ENCODE assay signal across 26 cellular contexts in the genomic region with DNA sequence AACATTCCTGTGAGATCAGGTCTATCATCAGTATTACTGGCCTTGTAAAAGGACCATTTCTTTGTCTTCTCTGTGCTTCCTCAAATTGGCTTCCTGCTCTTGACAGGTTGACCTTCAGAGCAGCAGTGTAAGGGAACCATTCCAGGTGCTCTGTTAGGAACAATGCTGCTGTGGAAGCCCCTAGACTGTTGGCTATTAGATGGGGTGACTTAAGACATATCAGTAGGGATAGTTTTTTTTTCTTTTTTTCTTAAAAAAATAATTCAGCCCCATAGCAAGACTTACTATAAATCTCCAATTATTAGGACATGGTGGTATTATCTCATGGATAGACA.
"Had no signal": no experiment of that assay in that cellular context is flagged by ENCODE, and none has a peak within 500 bp of the region (broad histone marks: within the 10 kb centered on the region; RNA-seq: fewer than 3 reads in every experiment).

No MANE protein-coding gene starts in this region.

- H3K27me3 ChIP-seq: body of pancreas, gastrocnemius medialis, pancreas, sigmoid colon, suprapubic skin, tibial artery had no signal

- H3K4me3 Mint-ChIP-seq: activated CD4-positive, alpha-beta T cell treated with anti-CD3 and anti-CD28 coated beads for 36 hours; activated naive CD8-positive, alpha-beta T cell; activated T-cell treated with anti-CD3 and anti-CD28 coated beads, Interleukin-2, amount 50 U/mL, for 72 hours; mesothelial cell of epicardium; naive B cell; nephron progenitor cell; stimulated activated memory B cell treated with anti-CD40 and anti-IgM and Interleukin-4, amounts not matched to agents 10 μg/mL and 1 μg/mL and 100 μg/mL, for 72 hours; T-cell had no signal

- H3K27ac ChIP-seq: body of pancreas, gastrocnemius medialis, pancreas, psoas muscle, sigmoid colon, suprapubic skin, tibial artery had no signal

- H3K9me3 Mint-ChIP-seq: activated T-cell treated with anti-CD3 and anti-CD28 coated beads, Interleukin-2, amount 50 U/mL, for 72 hours; mesothelial cell of epicardium; naive B cell; nephron progenitor cell; stimulated activated memory B cell treated with anti-CD40 and anti-IgM and Interleukin-4, amounts not matched to agents 10 μg/mL and 1 μg/mL and 100 μg/mL, for 72 hours; T-cell had no signal

- H3K36me3 ChIP-seq: gastrocnemius medialis had no signal

- H3K4me1 ChIP-seq: body of pancreas, gastrocnemius medialis, pancreas, psoas muscle, sigmoid colon, suprapubic skin, tibial artery had no signal

- H3K4me1 Mint-ChIP-seq: activated CD4-positive, alpha-beta T cell treated with anti-CD3 and anti-CD28 coated beads for 36 hours; mesothelial cell of epicardium; nephron progenitor cell; T-cell had no signal

- ATAC-seq: activated CD4-positive, alpha-beta T cell treated with anti-CD3 and anti-CD28 coated beads for 36 hours; activated T-cell treated with anti-CD3 and anti-CD28 coated beads, Interleukin-2, amount 50 U/mL, for 72 hours; body of pancreas; gastrocnemius medialis; psoas muscle; stimulated activated memory B cell treated with anti-CD40 and anti-IgM and Interleukin-4, amounts not matched to agents 10 μg/mL and 1 μg/mL and 100 μg/mL, for 72 hours; T-cell had no signal

- H3K9me3 ChIP-seq: body of pancreas, gastrocnemius medialis, pancreas, psoas muscle, sigmoid colon, suprapubic skin, tibial artery had no signal

- DNase-seq: activated CD4-positive, alpha-beta T cell treated with anti-CD3 and anti-CD28 coated beads for 36 hours; activated CD4-positive, alpha-beta T cell treated with anti-CD3 and anti-CD28 coated beads, Interleukin-2, amount 50 U/mL, for 4 hours; activated CD4-positive, CD25-positive, alpha-beta regulatory T cell; activated naive CD4-positive, alpha-beta T cell; activated T-cell treated with anti-CD3 and anti-CD28 coated beads for 4 hours; activated T-cell treated with anti-CD3 and anti-CD28 coated beads, Interleukin-2, amount 50 U/mL, for 72 hours; body of pancreas; effector CD4-positive, alpha-beta T cell; erythroblast; gastrocnemius medialis; glutamatergic neuron; mammary epithelial cell; naive B cell; nephron progenitor cell; pancreas; psoas muscle; sigmoid colon; small intestine; stimulated activated CD4-positive, alpha-beta T cell treated with anti-CD3 and anti-CD28 coated beads, Interleukin-4, amount 100 ng/mL, for 4 hours; stimulated activated CD8-positive, alpha-beta memory T cell treated with anti-CD3 and anti-CD28 coated beads, Interleukin-4, amount 100 ng/mL, for 48 hours; T-cell; tibial artery had no signal

- H3K27me3 Mint-ChIP-seq: activated CD4-positive, alpha-beta T cell treated with anti-CD3 and anti-CD28 coated beads for 36 hours; activated naive CD8-positive, alpha-beta T cell; naive B cell; stimulated activated memory B cell treated with anti-CD40 and anti-IgM and Interleukin-4, amounts not matched to agents 10 μg/mL and 1 μg/mL and 100 μg/mL, for 72 hours; T-cell had no signal

- H3K27ac Mint-ChIP-seq: activated CD4-positive, alpha-beta T cell treated with anti-CD3 and anti-CD28 coated beads for 36 hours; activated naive CD8-positive, alpha-beta T cell; activated T-cell treated with anti-CD3 and anti-CD28 coated beads, Interleukin-2, amount 50 U/mL, for 72 hours; mesothelial cell of epicardium; stimulated activated memory B cell treated with anti-CD40 and anti-IgM and Interleukin-4, amounts not matched to agents 10 μg/mL and 1 μg/mL and 100 μg/mL, for 72 hours; T-cell had no signal

- H3K4me3 ChIP-seq: body of pancreas, gastrocnemius medialis, pancreas, psoas muscle, sigmoid colon, suprapubic skin, tibial artery had no signal
